ENCODE assay signal across 8 cellular contexts in the genomic region with DNA sequence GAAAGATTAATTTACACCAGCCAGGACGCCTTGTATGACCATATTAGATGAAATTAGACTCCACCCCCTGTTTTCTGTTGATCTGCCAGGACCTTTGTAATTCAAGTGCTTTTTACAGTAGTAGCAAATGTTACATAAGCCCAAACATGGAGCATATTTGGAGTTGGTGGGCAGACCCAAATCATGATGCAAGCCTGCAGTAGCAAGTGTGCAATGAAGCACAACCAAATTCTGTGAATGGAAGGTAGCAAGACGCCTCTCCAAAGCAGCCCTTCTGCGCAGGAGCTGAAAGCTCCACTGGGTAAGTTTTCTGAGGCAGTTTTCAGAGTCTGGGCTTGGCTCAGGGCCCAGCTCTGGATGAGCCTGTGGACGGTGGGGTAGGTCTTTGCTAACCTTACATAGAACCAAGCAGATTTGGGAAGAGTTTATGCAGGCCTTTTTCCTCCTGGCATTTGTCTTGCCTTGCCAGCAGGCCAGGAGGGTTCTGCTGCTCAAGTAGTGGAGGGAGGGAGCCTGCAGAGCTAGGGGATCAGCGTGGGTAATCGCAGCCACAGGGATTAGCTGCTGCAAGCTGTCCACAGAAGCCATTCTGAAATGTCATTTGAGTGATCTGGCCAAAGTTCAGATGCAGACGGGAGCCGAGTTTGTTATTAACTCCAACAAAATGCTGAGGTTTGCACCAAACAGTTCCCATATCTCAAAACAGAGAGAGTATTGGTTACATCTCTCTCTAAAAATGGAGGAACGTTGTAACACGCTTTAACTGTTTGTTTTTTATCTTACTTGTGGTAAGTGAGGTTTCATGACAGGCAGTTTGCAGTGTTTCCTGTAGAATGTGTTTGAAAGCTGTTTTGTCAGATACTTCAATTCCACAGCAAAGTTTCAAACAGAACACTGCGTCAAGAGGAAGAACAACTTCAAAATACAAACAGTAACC. TPM values are rescaled to one million over a fixed set of nuclear protein-coding genes. Genes with fewer than 3 reads are reported as not detected.
A peak's percentile ranks its signal among the peaks of the same experiment; 100 is the strongest.
DNase-seq lines count a peak whose midpoint lies in the region; ATAC-seq and TF ChIP-seq lines count a peak whose summit lies in the region.

No MANE protein-coding gene starts in this region.

- peak overlapping the region; percentile 91 for H3K27ac ChIP-seq in neutrophil

- peak overlapping the region; percentile 75 for H3K4me3 Mint-ChIP-seq in activated CD4-positive, alpha-beta T cell treated with anti-CD3 and anti-CD28 coated beads for 36 hours
- H3K4me3 Mint-ChIP-seq in activated T-cell treated with anti-CD3 and anti-CD28 coated beads, Interleukin-2, amount 50 U/mL, for 24 hours = peak overlapping the region; percentile 76

- CTCF ChIA-PET in activated CD4-positive, alpha-beta T cell treated with anti-CD3 and anti-CD28 coated beads for 36 hours (lab: Charles Lee) = interaction anchor here (0.8 to 10.3 kb wide), 10 partner anchors 10 to 55 kb away, joined by 3 to 117 read pairs (median 6); partner anchors contain the start of gene PSMD6

- TF ChIP-seq CTCF in NB4 (IDR thresholded peaks at IDR 0.05; ENCODE audit: low read depth, low read length) = no peak
- no peak for TF ChIP-seq CTCF in neutrophil (IDR thresholded peaks at IDR 0.05)

- H3K4me3 ChIP-seq in NB4 (ENCODE audit: low read depth, low read length) = peak overlapping the region; percentile 61
- H3K4me3 ChIP-seq in neutrophil (ENCODE audit: low read depth in 1 of 2, low read length in 1 of 2) = peak overlapping the region; percentile 18 to 24

- H3K9me3 ChIP-seq in neutrophil = no peaks in the 10 kb centered on the region

- H3K27me3 Mint-ChIP-seq in activated CD4-positive, alpha-beta T cell treated with anti-CD3 and anti-CD28 coated beads for 36 hours = no peaks in the 10 kb centered on the region
- H3K27me3 Mint-ChIP-seq in activated T-cell treated with anti-CD3 and anti-CD28 coated beads, Interleukin-2, amount 50 U/mL, for 24 hours = no peaks in the 10 kb centered on the region

- H3K36me3 Mint-ChIP-seq in activated CD4-positive, alpha-beta T cell treated with anti-CD3 and anti-CD28 coated beads for 36 hours (ENCODE audit: low read depth) = peaks cover 3% of the 10 kb centered on the region
- peaks cover 20% of the 10 kb centered on the region for H3K36me3 Mint-ChIP-seq in activated T-cell treated with anti-CD3 and anti-CD28 coated beads, Interleukin-2, amount 50 U/mL, for 24 hours (ENCODE audit: low read depth)

- TF ChIP-seq POLR2A in NB4 (IDR thresholded peaks at IDR 0.05; ENCODE audit: extremely low read depth, insufficient read length) = no peak

- H3K36me3 ChIP-seq in neutrophil = no peaks in the 10 kb centered on the region

- intact Hi-C loops in activated CD4-positive, alpha-beta T cell treated with anti-CD3 and anti-CD28 coated beads for 36 hours (cut with DNase I, micrococcal nuclease) = loop anchor here (2.0 to 5.0 kb wide), 4 partner anchors 13 to 56 kb away; partner anchors contain the start of genes PSMD6 (in 2 of the 2) and SCAANT1 (in 1 of the 2)

- peaks cover 80% of the 10 kb centered on the region for H3K4me1 Mint-ChIP-seq in activated CD4-positive, alpha-beta T cell treated with anti-CD3 and anti-CD28 coated beads for 36 hours
- peaks cover 87% of the 10 kb centered on the region for H3K4me1 Mint-ChIP-seq in activated T-cell treated with anti-CD3 and anti-CD28 coated beads, Interleukin-2, amount 50 U/mL, for 24 hours (ENCODE audit: low read depth)

- H3K27me3 ChIP-seq in neutrophil = no peaks in the 10 kb centered on the region

- no peaks in the 10 kb centered on the region for H3K9me3 Mint-ChIP-seq in activated CD4-positive, alpha-beta T cell treated with anti-CD3 and anti-CD28 coated beads for 36 hours (ENCODE audit: low read depth)
- H3K9me3 Mint-ChIP-seq in activated T-cell treated with anti-CD3 and anti-CD28 coated beads, Interleukin-2, amount 50 U/mL, for 24 hours = no peaks in the 10 kb centered on the region

- H3K27ac Mint-ChIP-seq in activated CD4-positive, alpha-beta T cell treated with anti-CD3 and anti-CD28 coated beads for 36 hours = peak overlapping the region; percentile 89
- H3K27ac Mint-ChIP-seq in activated T-cell treated with anti-CD3 and anti-CD28 coated beads, Interleukin-2, amount 50 U/mL, for 24 hours = peak overlapping the region; percentile 93

- H3K4me1 ChIP-seq in neutrophil (ENCODE audit: control insufficient read depth in 1 of 2, insufficient read depth in 1 of 2, low read depth in 1 of 2, low read length in 1 of 2) = peaks cover 54 to 62% of the 10 kb centered on the region in 2 experiments

- peak; percentile 54 for DNase-seq in activated CD4-positive, alpha-beta T cell treated with anti-CD3 and anti-CD28 coated beads for 36 hours
- no peak for DNase-seq in activated CD4-positive, alpha-beta T cell treated with anti-CD3 and anti-CD28 coated beads, Interleukin-2, amount 50 U/mL, for 4 hours
- DNase-seq in NB4 (ENCODE audit: low read depth) = peak; percentile 79
- DNase-seq in activated T-cell treated with anti-CD3 and anti-CD28 coated beads, Interleukin-2, amount 50 U/mL, for 24 hours = peak; percentile 45
- DNase-seq in fibroblast of peridontal ligament (ENCODE audit: extremely low read depth) = peak; percentile 57
- no peak for DNase-seq in epidermal melanocyte (ENCODE audit: insufficient read length, low spot score)

- POLR2A ChIA-PET in activated CD4-positive, alpha-beta T cell treated with anti-CD3 and anti-CD28 coated beads for 36 hours (lab: Charles Lee) = interaction anchor here (0.7 to 1.6 kb wide), 2 partner anchors 10 to 32 kb away, joined by 3 to 7 read pairs; no protein-coding TSS in a partner anchor

- peak; percentile 50 for ATAC-seq in activated CD4-positive, alpha-beta T cell treated with anti-CD3 and anti-CD28 coated beads for 36 hours
- peak; percentile 49 for ATAC-seq in HG02623 (IDR thresholded peaks at IDR 0.05; ENCODE audit: unreplicated experiment)

RNA-seq across cellular contexts. Expression of gene PSMD6, which starts 55.4 kb away (rescaled TPM):
- 100 to 1,000 TPM; 109 to 117 TPM for total RNA-seq in activated CD4-positive, alpha-beta T cell treated with anti-CD3 and anti-CD28 coated beads for 36 hours

RNA-seq across cellular contexts. Expression of gene SCAANT1, which starts 55.8 kb away (rescaled TPM):
- not detected for total RNA-seq in activated CD4-positive, alpha-beta T cell treated with anti-CD3 and anti-CD28 coated beads for 36 hours

Comparison
In these comparisons a context has a peak if more than half of its experiments do, and no peak if none do; other contexts are left out.
1. DNase-seq: peak in activated CD4-positive, alpha-beta T cell treated with anti-CD3 and anti-CD28 coated beads for 36 hours (single experiment), NB4 (single experiment), activated T-cell treated with anti-CD3 and anti-CD28 coated beads, Interleukin-2, amount 50 U/mL, for 24 hours (single experiment) and fibroblast of peridontal ligament (single experiment); none in activated CD4-positive, alpha-beta T cell treated with anti-CD3 and anti-CD28 coated beads, Interleukin-2, amount 50 U/mL, for 4 hours (0 of 2) and epidermal melanocyte (single experiment).